Comparison of ENCODE assay signal across 17 cellular contexts in the genomic region with DNA sequence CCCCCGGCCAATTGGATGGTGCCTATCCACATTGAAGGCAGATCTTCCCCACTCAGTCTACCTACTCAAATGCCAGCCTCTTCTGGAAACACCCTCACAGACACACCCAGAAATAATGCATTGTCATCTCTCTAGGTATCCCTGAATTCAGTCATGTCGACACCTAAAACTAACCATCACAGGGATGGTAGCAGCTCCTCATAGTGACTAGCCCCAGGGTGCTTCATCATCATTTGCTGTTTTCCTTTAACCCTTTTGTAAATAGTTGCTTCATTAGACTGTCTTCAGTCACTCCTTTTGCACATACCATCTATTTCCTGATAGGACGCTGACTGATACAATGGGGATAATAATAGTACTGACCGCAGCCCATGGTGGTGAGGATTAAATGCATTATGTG.
"Had no signal": no experiment of that assay in that cellular context is flagged by ENCODE, and none has a peak within 500 bp of the region (broad histone marks: within the 10 kb centered on the region; RNA-seq: fewer than 3 reads in every experiment).

No MANE protein-coding gene starts in this region.

- H3K4me3 ChIP-seq: hepatocyte, right atrium auricular region, tibial nerve had no signal

- H3K4me2 ChIP-seq: hepatocyte had no signal

- H3K9me3 ChIP-seq: right atrium auricular region, tibial nerve had no signal

- H2AFZ ChIP-seq: hepatocyte had no signal

- H3K79me2 ChIP-seq: hepatocyte had no signal

- H3K36me3 ChIP-seq: brain microvascular endothelial cell, right atrium auricular region, tibial nerve had no signal

- ATAC-seq: activated CD4-positive, alpha-beta T cell treated with anti-CD3 and anti-CD28 coated beads for 36 hours; activated CD8-positive, alpha-beta T cell treated with anti-CD3 and anti-CD28 coated beads for 36 hours; effector memory CD8-positive, alpha-beta T cell; left ventricle myocardium superior; T-helper 17 cell had no signal

- DNase-seq: activated CD4-positive, alpha-beta T cell treated with anti-CD3 and anti-CD28 coated beads for 36 hours; activated CD8-positive, alpha-beta T cell treated with anti-CD3 and anti-CD28 coated beads for 36 hours; activated naive CD8-positive, alpha-beta T cell treated with anti-CD3 and anti-CD28 coated beads, Interleukin-2, amount 10 ng/mL, durations not matched to agents 7 days and 5 days; brain microvascular endothelial cell; cerebellar nuclear complex; effector memory CD8-positive, alpha-beta T cell; erythroblast; left ventricle myocardium superior; nucleus accumbens; stimulated activated CD4-positive, alpha-beta T cell treated with anti-CD3 and anti-CD28 coated beads, Interleukin-15, amount 100 ng/mL, for 24 hours; stimulated activated CD4-positive, alpha-beta T cell treated with anti-CD3 and anti-CD28 coated beads, Interleukin-4, amount 100 ng/mL, for 24 hours; stimulated activated naive CD4-positive, alpha-beta T cell; substantia nigra; T-helper 17 cell had no signal

- H3K27me3 ChIP-seq: brain microvascular endothelial cell, hepatocyte, right atrium auricular region, tibial nerve had no signal

- H3K27ac ChIP-seq: brain microvascular endothelial cell had no signal
